12 cellular contexts compared by ENCODE assay signal in the genomic region with DNA sequence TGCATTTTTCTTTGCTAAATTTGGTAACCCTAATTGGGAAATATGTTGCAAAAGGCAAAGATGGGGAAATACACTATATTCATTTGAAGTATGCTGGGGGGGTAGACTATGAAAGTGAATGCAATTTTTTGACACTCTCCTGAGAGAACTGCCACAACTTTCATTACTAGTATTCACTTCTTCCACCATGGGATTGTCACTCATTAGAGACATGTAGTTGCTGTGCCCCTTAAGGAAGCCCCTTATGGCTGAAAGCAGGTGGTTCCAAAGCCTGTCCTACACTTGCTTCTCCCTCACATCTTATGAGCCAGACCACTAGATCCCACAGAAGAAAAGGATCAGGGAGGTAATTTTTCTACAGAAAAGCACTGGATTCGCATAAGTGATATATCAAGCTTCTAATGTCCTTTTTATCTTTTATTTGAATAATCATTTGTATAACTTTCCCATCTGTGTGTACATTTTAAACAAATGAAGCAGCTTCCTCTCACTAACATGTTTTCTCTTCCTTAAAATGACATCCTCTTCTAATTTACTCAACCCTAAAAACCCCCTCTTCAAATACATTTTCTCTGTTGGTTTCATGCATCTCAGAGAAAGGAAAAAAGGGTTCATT.
DNase-seq lines count a peak whose midpoint lies in the region; ATAC-seq and TF ChIP-seq lines count a peak whose summit lies in the region.
"Had no signal": no experiment of that assay in that cellular context is flagged by ENCODE, and none has a peak within 500 bp of the region (broad histone marks: within the 10 kb centered on the region; RNA-seq: fewer than 3 reads in every experiment).

No MANE protein-coding gene starts in this region.

- no peaks in the 10 kb centered on the region for H3K4me1 Mint-ChIP-seq in CD4-positive, alpha-beta T cell (ENCODE audit: low read depth)
- H3K4me1 Mint-ChIP-seq in T-cell: no peaks in the 10 kb centered on the region
- H3K4me1 Mint-ChIP-seq: nephron progenitor cell had no signal

- H3K27me3 ChIP-seq in GM06990 (replicated peaks; ENCODE audit: control insufficient read depth, insufficient read depth, low read length) (no peaks in the 10 kb centered on the region; the same call in 1 of the 2 replicates), prostate gland (replicated peaks; ENCODE audit: insufficient read depth) (no peaks in the 10 kb centered on the region)
- no peaks in the 10 kb centered on the region for H3K27me3 ChIP-seq in CD4-positive, alpha-beta T cell (ENCODE audit: control insufficient read depth, insufficient read depth, low read length)

- H3K36me3 Mint-ChIP-seq in CD4-positive, alpha-beta T cell (ENCODE audit: low read depth): no peaks in the 10 kb centered on the region
- no peaks in the 10 kb centered on the region for H3K36me3 Mint-ChIP-seq in T-cell

- no peak overlapping the region for H3K4me3 Mint-ChIP-seq in CD4-positive, alpha-beta T cell
- no peak overlapping the region for H3K4me3 Mint-ChIP-seq in T-cell
- H3K4me3 Mint-ChIP-seq: nephron progenitor cell had no signal

- no peaks in the 10 kb centered on the region for H3K27me3 Mint-ChIP-seq in CD4-positive, alpha-beta T cell
- H3K27me3 Mint-ChIP-seq in T-cell: peaks cover 2 to 7% of the 10 kb centered on the region in 2 donors

- CTCF ChIA-PET in CD4-positive, alpha-beta T cell (lab: Charles Lee): no interaction called here
- CTCF ChIA-PET in T-cell (lab: Charles Lee): interaction anchor here in 1 of 2 donors (0.7 kb wide), 1 partner anchor 9 kb away, joined by 4 read pairs; no protein-coding TSS in a partner anchor

- H3K4me1 ChIP-seq in prostate gland (replicated peaks): peaks cover 4% of the 10 kb centered on the region

- DNase-seq in GM06990 (ENCODE audit: extremely low read depth, insufficient read length): peak; percentile 73
- peak; percentile 54 for DNase-seq in SKM-1 (lab: John Stamatoyannopoulos, UW; ENCODE audit: unreplicated experiment)
- no peak for DNase-seq in CD4-positive, alpha-beta T cell
- DNase-seq in prostate gland (ENCODE audit: low spot score): no peak
- no peak for DNase-seq in activated effector memory CD4-positive, alpha-beta T cell treated with Interleukin-2 at 50 U/mL for 16 hours
- no peak for DNase-seq in T-cell
- DNase-seq: activated CD4-positive, alpha-beta T cell treated with anti-CD3 and anti-CD28 coated beads for 1 hour; Caco-2; nephron progenitor cell had no signal

- no peaks in the 10 kb centered on the region for H3K9me3 Mint-ChIP-seq in CD4-positive, alpha-beta T cell
- peaks cover 0 to 7% (median 0%) of the 10 kb centered on the region in 3 donors for H3K9me3 Mint-ChIP-seq in T-cell
- H3K9me3 Mint-ChIP-seq: nephron progenitor cell had no signal

- H3K4me3 ChIP-seq in GM06990 (replicated peaks; ENCODE audit: low read depth, low read length) (no peak overlapping the region), prostate gland (no peak overlapping the region)

- WGBS in prostate gland: 67% methylated on average over 1 of the region's 1 CpG

- POLR2A ChIA-PET in CD4-positive, alpha-beta T cell (lab: Charles Lee): no interaction called here
- POLR2A ChIA-PET in T-cell (lab: Charles Lee): no interaction called here

- TF ChIP-seq CTCF in GM06990 (IDR thresholded peaks at IDR 0.05; ENCODE audit: insufficient read depth, low read length, poor library complexity, severe bottlenecking) (no peak), prostate gland (IDR thresholded peaks at IDR 0.05) (no peak)
- TF ChIP-seq CTCF in CD4-positive, alpha-beta T cell (IDR thresholded peaks at IDR 0.05): no peak

- H3K36me3 ChIP-seq in GM06990 (ENCODE audit: control insufficient read depth, insufficient read depth, low read length) (no peaks in the 10 kb centered on the region), prostate gland (no peaks in the 10 kb centered on the region)

- intact Hi-C loops in CD4-positive, alpha-beta T cell (cut with DNase I, micrococcal nuclease): no loop called here
- intact Hi-C loops in prostate gland (cut with DNase I): no loop called here

- TF ChIP-seq POLR2A in prostate gland (IDR thresholded peaks at IDR 0.05): no peak

- H3K27ac ChIP-seq in CD4-positive, alpha-beta T cell (ENCODE audit: low read depth, low read length): no peak overlapping the region
- no peak overlapping the region for H3K27ac ChIP-seq in prostate gland

- H3K9me3 ChIP-seq in CD4-positive, alpha-beta T cell (ENCODE audit: control insufficient read depth, low read length): no peaks in the 10 kb centered on the region
- H3K9me3 ChIP-seq in prostate gland: no peaks in the 10 kb centered on the region
- H3K9me3 ChIP-seq: Caco-2 had no signal

- H3K27ac Mint-ChIP-seq in CD4-positive, alpha-beta T cell: no peak overlapping the region
- no peak overlapping the region for H3K27ac Mint-ChIP-seq in T-cell
- H3K27ac Mint-ChIP-seq: nephron progenitor cell had no signal

- ATAC-seq in GM21381 (IDR thresholded peaks at IDR 0.05; ENCODE audit: unreplicated experiment) (peak; percentile 56), HG03432 (IDR thresholded peaks at IDR 0.05; ENCODE audit: unreplicated experiment) (peak; percentile 72), T-cell (replicated peaks in 1 of 4) (no peak)
- ATAC-seq in CD4-positive, alpha-beta T cell (ENCODE audit: poor library complexity): no peak
- ATAC-seq: HCT116 had no signal

Comparison
In these comparisons a context has a peak if more than half of its experiments do, and no peak if none do; other contexts are left out.
1. DNase-seq: peak in GM06990 (single experiment) and SKM-1 (single experiment); none in CD4-positive, alpha-beta T cell (0 of 10), prostate gland (single experiment), activated effector memory CD4-positive, alpha-beta T cell treated with Interleukin-2 at 50 U/mL for 16 hours (single experiment) and T-cell (0 of 34).
2. ATAC-seq: peak in GM21381 (single experiment) and HG03432 (single experiment); none in CD4-positive, alpha-beta T cell (single experiment) and T-cell (0 of 4).